Comparison of ENCODE assay signal across 2 cellular contexts in the genomic region with DNA sequence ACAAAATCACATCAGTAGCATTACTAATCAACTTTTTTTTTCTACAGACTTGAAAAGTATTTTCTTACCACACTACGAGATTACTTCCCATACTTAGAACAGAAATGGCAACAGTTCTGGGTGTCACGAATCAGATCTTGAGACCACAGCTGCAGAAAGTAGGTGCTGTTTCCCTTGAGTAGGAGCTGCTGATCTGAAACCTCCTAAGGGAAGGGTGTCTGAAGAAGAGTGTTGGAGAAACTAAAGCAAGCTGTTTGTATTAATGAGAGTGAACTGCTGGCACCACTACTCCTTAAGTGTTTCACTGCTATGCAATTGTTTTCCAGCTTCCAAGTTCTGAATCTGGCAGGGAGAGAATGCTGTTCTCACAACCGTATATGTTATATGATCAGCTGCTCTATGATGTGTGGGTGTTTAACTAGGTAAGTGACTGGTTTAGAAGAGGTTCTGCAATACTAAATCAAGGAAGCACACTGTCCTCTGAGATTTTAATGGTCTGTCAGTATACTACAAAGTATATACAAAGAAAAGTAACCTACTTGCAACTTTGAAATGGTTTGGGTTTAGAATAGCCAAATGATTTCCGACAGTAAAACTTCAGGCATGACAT.
TF ChIP-seq lines count a peak whose summit lies in the region.

No MANE protein-coding gene starts in this region.

TF ChIP-seq in IMR-90, 13 proteins besides CTCF, POLR2A, EP300 and RAD21:
- no peak for TF ChIP-seq RFX5 (IDR thresholded peaks at IDR 0.05; ENCODE audit: low read depth, low read length)
- no peak for TF ChIP-seq RCOR1 (IDR thresholded peaks at IDR 0.05; ENCODE audit: insufficient replicate concordance, low read length)
- no peak for TF ChIP-seq CEBPB (IDR thresholded peaks at IDR 0.05; ENCODE audit: low read depth, low read length)
- no peak for TF ChIP-seq MXI1 (IDR thresholded peaks at IDR 0.05; ENCODE audit: borderline replicate concordance, low read depth, low read length)
- TF ChIP-seq NFE2L2 (IDR thresholded peaks at IDR 0.05; ENCODE audit: low read depth, low read length) = no peak
- TF ChIP-seq MAZ (IDR thresholded peaks at IDR 0.05; ENCODE audit: borderline replicate concordance, low read depth, low read length) = no peak
- TF ChIP-seq MAFK (IDR thresholded peaks at IDR 0.05; ENCODE audit: low read depth, low read length) = no peak
- no peak for TF ChIP-seq FOS (IDR thresholded peaks at IDR 0.05; ENCODE audit: low read depth, low read length)
- no peak for TF ChIP-seq BHLHE40 (IDR thresholded peaks at IDR 0.05; ENCODE audit: low read depth, low read length)
- no peak for TF ChIP-seq CHD1 (IDR thresholded peaks at IDR 0.05; ENCODE audit: low read depth, low read length)
- TF ChIP-seq, protein P1, sequence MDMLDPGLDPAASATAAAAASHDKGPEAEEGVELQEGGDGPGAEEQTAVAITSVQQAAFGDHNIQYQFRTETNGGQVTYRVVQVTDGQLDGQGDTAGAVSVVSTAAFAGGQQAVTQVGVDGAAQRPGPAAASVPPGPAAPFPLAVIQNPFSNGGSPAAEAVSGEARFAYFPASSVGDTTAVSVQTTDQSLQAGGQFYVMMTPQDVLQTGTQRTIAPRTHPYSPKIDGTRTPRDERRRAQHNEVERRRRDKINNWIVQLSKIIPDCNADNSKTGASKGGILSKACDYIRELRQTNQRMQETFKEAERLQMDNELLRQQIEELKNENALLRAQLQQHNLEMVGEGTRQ (IDR thresholded peaks at IDR 0.05; ENCODE audit: low read depth, low read length) = no peak
- TF ChIP-seq, protein P2, sequence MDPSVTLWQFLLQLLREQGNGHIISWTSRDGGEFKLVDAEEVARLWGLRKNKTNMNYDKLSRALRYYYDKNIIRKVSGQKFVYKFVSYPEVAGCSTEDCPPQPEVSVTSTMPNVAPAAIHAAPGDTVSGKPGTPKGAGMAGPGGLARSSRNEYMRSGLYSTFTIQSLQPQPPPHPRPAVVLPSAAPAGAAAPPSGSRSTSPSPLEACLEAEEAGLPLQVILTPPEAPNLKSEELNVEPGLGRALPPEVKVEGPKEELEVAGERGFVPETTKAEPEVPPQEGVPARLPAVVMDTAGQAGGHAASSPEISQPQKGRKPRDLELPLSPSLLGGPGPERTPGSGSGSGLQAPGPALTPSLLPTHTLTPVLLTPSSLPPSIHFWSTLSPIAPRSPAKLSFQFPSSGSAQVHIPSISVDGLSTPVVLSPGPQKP (IDR thresholded peaks at IDR 0.05; ENCODE audit: borderline replicate concordance, low read depth, low read length) = no peak
- TF ChIP-seq SMC3 (IDR thresholded peaks at IDR 0.05; ENCODE audit: low read depth, low read length) = no peak

TF ChIP-seq in K562, 482 proteins besides CTCF, POLR2A, EP300 and RAD21:
- TF ChIP-seq, protein P3, sequence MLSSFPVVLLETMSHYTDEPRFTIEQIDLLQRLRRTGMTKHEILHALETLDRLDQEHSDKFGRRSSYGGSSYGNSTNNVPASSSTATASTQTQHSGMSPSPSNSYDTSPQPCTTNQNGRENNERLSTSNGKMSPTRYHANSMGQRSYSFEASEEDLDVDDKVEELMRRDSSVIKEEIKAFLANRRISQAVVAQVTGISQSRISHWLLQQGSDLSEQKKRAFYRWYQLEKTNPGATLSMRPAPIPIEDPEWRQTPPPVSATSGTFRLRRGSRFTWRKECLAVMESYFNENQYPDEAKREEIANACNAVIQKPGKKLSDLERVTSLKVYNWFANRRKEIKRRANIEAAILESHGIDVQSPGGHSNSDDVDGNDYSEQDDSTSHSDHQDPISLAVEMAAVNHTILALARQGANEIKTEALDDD (IDR thresholded peaks at IDR 0.05) = peak; percentile 94
- TF ChIP-seq PCBP2 (IDR thresholded peaks at IDR 0.05; ENCODE audit: low read depth, low read length, poor library complexity, severe bottlenecking) = no peak
